ENCODE assay signal across 11 cellular contexts in the genomic region with DNA sequence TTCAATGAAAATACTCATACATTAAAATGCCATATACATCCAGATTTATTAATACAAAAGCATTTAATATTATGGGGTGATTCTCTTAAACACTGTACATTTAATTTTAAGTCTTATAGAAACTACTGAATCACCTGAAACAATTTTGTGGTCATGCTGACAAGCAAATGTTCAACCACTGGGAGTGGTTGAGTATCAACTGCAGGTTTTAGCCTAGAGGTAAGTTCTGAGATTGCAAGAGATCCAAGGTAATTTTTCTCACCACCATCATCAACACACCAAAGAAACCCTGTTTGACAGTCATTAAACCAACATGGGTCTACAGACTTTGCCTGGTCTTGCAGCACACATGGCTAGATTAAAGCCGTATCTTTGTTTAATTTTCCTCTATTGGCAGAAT.
A peak's percentile ranks its signal among the peaks of the same experiment; 100 is the strongest.
DNase-seq lines count a peak whose midpoint lies in the region; ATAC-seq and TF ChIP-seq lines count a peak whose summit lies in the region.
"Had no signal": no experiment of that assay in that cellular context is flagged by ENCODE, and none has a peak within 500 bp of the region (broad histone marks: within the 10 kb centered on the region; RNA-seq: fewer than 3 reads in every experiment).

No MANE protein-coding gene starts in this region.

- no peak overlapping the region for H3K27ac ChIP-seq in suprapubic skin
- H3K27ac ChIP-seq: 22Rv1, transverse colon had no signal

- H3K9me3 Mint-ChIP-seq in osteocyte (ENCODE audit: unreplicated experiment): no peaks in the 10 kb centered on the region
- H3K9me3 Mint-ChIP-seq: activated naive CD8-positive, alpha-beta T cell treated with anti-CD3 and anti-CD28 coated beads, Interleukin-2, amount 50 U/mL, for 24 hours had no signal

- peaks cover 18% of the 10 kb centered on the region for H3K4me1 ChIP-seq in suprapubic skin

- TF ChIP-seq CTCF in osteocyte (IDR thresholded peaks at IDR 0.05) (no peak), suprapubic skin (IDR thresholded peaks at IDR 0.05) (no peak)

- TF ChIP-seq POLR2A in suprapubic skin (IDR thresholded peaks at IDR 0.05): no peak

- H3K4me3 ChIP-seq in suprapubic skin: no peak overlapping the region
- H3K4me3 ChIP-seq: transverse colon had no signal

- H3K4me3 Mint-ChIP-seq in osteocyte (ENCODE audit: unreplicated experiment): no peak overlapping the region
- H3K4me3 Mint-ChIP-seq: activated naive CD8-positive, alpha-beta T cell treated with anti-CD3 and anti-CD28 coated beads, Interleukin-2, amount 50 U/mL, for 24 hours had no signal

- H3K27me3 ChIP-seq in suprapubic skin: no peaks in the 10 kb centered on the region
- H3K27me3 ChIP-seq: transverse colon had no signal

- H3K36me3 Mint-ChIP-seq in osteocyte (ENCODE audit: unreplicated experiment): peaks cover 8% of the 10 kb centered on the region

- H3K27ac Mint-ChIP-seq in osteocyte (ENCODE audit: unreplicated experiment): no peak overlapping the region
- H3K27ac Mint-ChIP-seq: activated naive CD8-positive, alpha-beta T cell treated with anti-CD3 and anti-CD28 coated beads, Interleukin-2, amount 50 U/mL, for 24 hours had no signal

- H3K9me3 ChIP-seq in suprapubic skin: no peaks in the 10 kb centered on the region
- H3K9me3 ChIP-seq: transverse colon had no signal

- WGBS in suprapubic skin: 85% methylated on average over 1 of the region's 1 CpG

- ATAC-seq in GM21526 (IDR thresholded peaks at IDR 0.05; ENCODE audit: low FRiP score, unreplicated experiment) (peak; percentile 83), HG03575 (IDR thresholded peaks at IDR 0.05; ENCODE audit: extremely low read depth, insufficient number of reproducible peaks, low FRiP score, unreplicated experiment) (peak; percentile 57)
- ATAC-seq: activated naive CD8-positive, alpha-beta T cell treated with anti-CD3 and anti-CD28 coated beads, Interleukin-2, amount 50 U/mL, for 24 hours had no signal

- no peaks in the 10 kb centered on the region for H3K36me3 ChIP-seq in suprapubic skin
- H3K36me3 ChIP-seq: transverse colon had no signal

- DNase-seq in DMS 273 (lab: John Stamatoyannopoulos, UW; ENCODE audit: unreplicated experiment) (peak; percentile 12), DMS 273 treated with DMSO at 0.1 percent for 48 hours (lab: John Stamatoyannopoulos, UW) (no peak), iPS-NIHi11 (ENCODE audit: low spot score) (peak; percentile 48), osteocyte (ENCODE audit: extremely low spot score, unreplicated experiment) (no peak), suprapubic skin (ENCODE audit: low spot score in 2 of 2) (no peak)
- DNase-seq in activated CD4-positive, alpha-beta T cell treated with anti-CD3 and anti-CD28 coated beads, Interleukin-2, amount 50 U/mL, for 1 hour: no peak
- DNase-seq: activated naive CD8-positive, alpha-beta T cell treated with anti-CD3 and anti-CD28 coated beads, Interleukin-2, amount 50 U/mL, for 24 hours; transverse colon had no signal

- H3K27me3 Mint-ChIP-seq in osteocyte (ENCODE audit: unreplicated experiment): no peaks in the 10 kb centered on the region

- TF ChIP-seq EP300 in suprapubic skin (IDR thresholded peaks at IDR 0.05): no peak

- peaks cover 50% of the 10 kb centered on the region for H3K4me1 Mint-ChIP-seq in osteocyte (ENCODE audit: unreplicated experiment)
- H3K4me1 Mint-ChIP-seq: activated naive CD8-positive, alpha-beta T cell treated with anti-CD3 and anti-CD28 coated beads, Interleukin-2, amount 50 U/mL, for 24 hours had no signal

Comparison
In these comparisons a context has a peak if more than half of its experiments do, and no peak if none do; other contexts are left out.
1. DNase-seq: peak in DMS 273 (single experiment) and iPS-NIHi11 (single experiment); none in DMS 273 treated with DMSO at 0.1 percent for 48 hours (single experiment), activated CD4-positive, alpha-beta T cell treated with anti-CD3 and anti-CD28 coated beads, Interleukin-2, amount 50 U/mL, for 1 hour (single experiment), osteocyte (single experiment) and suprapubic skin (0 of 2).